In genomic region chr14:56810850-56811595, GRCh38 we compare ENCODE assay signal across 25 cellular contexts. TPM values are rescaled to one million over a fixed set of nuclear protein-coding genes. Genes with fewer than 3 reads are reported as not detected.
DNase-seq lines count a peak whose midpoint lies in the region; ATAC-seq and TF ChIP-seq lines count a peak whose summit lies in the region.
"Had no signal": no experiment of that assay in that cellular context is flagged by ENCODE, and none has a peak within 500 bp of the region (broad histone marks: within the 10 kb centered on the region; RNA-seq: fewer than 3 reads in every experiment).

No MANE protein-coding gene starts in this region.

- no peaks in the 10 kb centered on the region for H3K4me1 Mint-ChIP-seq in Caco-2 (ENCODE audit: low read depth, unreplicated experiment)
- peaks cover 71% of the 10 kb centered on the region for H3K4me1 Mint-ChIP-seq in GM23338
- peaks cover 12% of the 10 kb centered on the region for H3K4me1 Mint-ChIP-seq in activated naive CD8-positive, alpha-beta T cell treated with anti-CD3 and anti-CD28 coated beads, Interleukin-2, amount 10 ng/mL, durations not matched to agents 7 days and 5 days
- H3K4me1 Mint-ChIP-seq in CD8-positive, alpha-beta T cell (ENCODE audit: low read depth), result peaks cover 32% of the 10 kb centered on the region

- CTCF ChIA-PET in Caco-2 (lab: Charles Lee), result no interaction called here
- CTCF ChIA-PET in CD8-positive, alpha-beta T cell (lab: Charles Lee), result no interaction called here

- no peaks in the 10 kb centered on the region for H3K9me3 ChIP-seq in Caco-2
- H3K9me3 ChIP-seq in CD8-positive, alpha-beta T cell (ENCODE audit: low read length), result no peaks in the 10 kb centered on the region
- H3K9me3 ChIP-seq: suprapubic skin had no signal

- peaks cover 22% of the 10 kb centered on the region for H3F3A ChIP-seq in GM23338 (replicated peaks; ENCODE audit: low read depth)

- H3K27me3 Mint-ChIP-seq in Caco-2 (ENCODE audit: insufficient read depth, unreplicated experiment), result peaks cover 4% of the 10 kb centered on the region
- H3K27me3 Mint-ChIP-seq in GM23338 (ENCODE audit: insufficient read depth, low read depth, poor library complexity), result peaks cover 86% of the 10 kb centered on the region
- peaks cover 83% of the 10 kb centered on the region for H3K27me3 Mint-ChIP-seq in activated naive CD8-positive, alpha-beta T cell treated with anti-CD3 and anti-CD28 coated beads, Interleukin-2, amount 10 ng/mL, durations not matched to agents 7 days and 5 days
- peaks cover 71% of the 10 kb centered on the region for H3K27me3 Mint-ChIP-seq in CD8-positive, alpha-beta T cell (ENCODE audit: low read depth)

- DNase-seq in Caco-2, result no peak
- peak; percentile 79 for DNase-seq in GM23338 (ENCODE audit: low spot score)
- DNase-seq in activated naive CD8-positive, alpha-beta T cell treated with anti-CD3 and anti-CD28 coated beads, Interleukin-2, amount 10 ng/mL, durations not matched to agents 7 days and 5 days, result peak; percentile 27
- DNase-seq in NCI-H345 treated with DMSO at 0.1 percent for 48 hours (lab: John Stamatoyannopoulos, UW; ENCODE audit: unreplicated experiment), result no peak
- no peak for DNase-seq in CD8-positive, alpha-beta T cell
- no peak for DNase-seq in AML-193 (lab: John Stamatoyannopoulos, UW)
- DNase-seq: brain microvascular endothelial cell; Calu3; dermis blood vessel endothelial cell; erythroblast; immature natural killer cell; KG1; NCI-H2029 treated with DMSO at 0.1 percent for 48 hours; NCI-H510A; SIG-M5; small intestine; stimulated activated CD4-positive, alpha-beta T cell treated with anti-CD3 and anti-CD28 coated beads, Interleukin-4, amount 100 ng/mL, for 4 hours had no signal

- no peak for TF ChIP-seq CTCF in Caco-2 (IDR thresholded peaks at IDR 0.05; ENCODE audit: insufficient read depth in 1 of 2, low read depth in 1 of 2, low read length in 1 of 2, severe bottlenecking in 1 of 2, unreplicated experiment in 1 of 2)
- no peak for TF ChIP-seq CTCF in GM23338 (conservative IDR thresholded peaks at IDR 0.05; ENCODE audit: low read depth in 2 of 2)
- TF ChIP-seq CTCF in CD8-positive, alpha-beta T cell (IDR thresholded peaks at IDR 0.05), result no peak

- H3K36me3 Mint-ChIP-seq in Caco-2 (ENCODE audit: insufficient read depth, unreplicated experiment) (no peaks in the 10 kb centered on the region), GM23338 (ENCODE audit: low read depth) (no peaks in the 10 kb centered on the region)
- H3K36me3 Mint-ChIP-seq in activated naive CD8-positive, alpha-beta T cell treated with anti-CD3 and anti-CD28 coated beads, Interleukin-2, amount 10 ng/mL, durations not matched to agents 7 days and 5 days, result peaks cover 10% of the 10 kb centered on the region
- no peaks in the 10 kb centered on the region for H3K36me3 Mint-ChIP-seq in CD8-positive, alpha-beta T cell

- H3K36me3 ChIP-seq in Caco-2 (ENCODE audit: control insufficient read depth, insufficient read depth, low read length) (no peaks in the 10 kb centered on the region), GM23338 (ENCODE audit: insufficient read depth) (no peaks in the 10 kb centered on the region)
- H3K36me3 ChIP-seq in CD8-positive, alpha-beta T cell (ENCODE audit: insufficient read depth, low read length), result no peaks in the 10 kb centered on the region
- H3K36me3 ChIP-seq: brain microvascular endothelial cell, suprapubic skin had no signal

- H3K4me1 ChIP-seq in Caco-2, result no peaks in the 10 kb centered on the region
- H3K4me1 ChIP-seq in GM23338 (ENCODE audit: insufficient read depth), result peaks cover 64% of the 10 kb centered on the region
- H3K4me1 ChIP-seq in CD8-positive, alpha-beta T cell (ENCODE audit: insufficient read depth, low read length), result peaks cover 10% of the 10 kb centered on the region

- H3K27ac ChIP-seq in GM23338 (ENCODE audit: low read depth), result no peak overlapping the region
- peak overlapping the region; percentile 57 for H3K27ac ChIP-seq in layer of hippocampus (ENCODE audit: low read depth, low read length)
- no peak overlapping the region for H3K27ac ChIP-seq in CD8-positive, alpha-beta T cell (ENCODE audit: low read depth, low read length)
- H3K27ac ChIP-seq: brain microvascular endothelial cell, HL-60, suprapubic skin had no signal

- H2AFZ ChIP-seq in GM23338, result no peak overlapping the region

- no peaks in the 10 kb centered on the region for H4K20me1 ChIP-seq in GM23338 (replicated peaks; ENCODE audit: insufficient read depth)

- H3K4me3 Mint-ChIP-seq in Caco-2 (ENCODE audit: unreplicated experiment) (no peak overlapping the region), GM23338 (peak overlapping the region; percentile 93)
- H3K4me3 Mint-ChIP-seq in activated naive CD8-positive, alpha-beta T cell treated with anti-CD3 and anti-CD28 coated beads, Interleukin-2, amount 10 ng/mL, durations not matched to agents 7 days and 5 days, result peak overlapping the region; percentile 5
- no peak overlapping the region for H3K4me3 Mint-ChIP-seq in CD8-positive, alpha-beta T cell

- H3K4me3 ChIP-seq in Caco-2 (ENCODE audit: low read depth, low read length), result no peak overlapping the region
- peak overlapping the region; percentile 61 for H3K4me3 ChIP-seq in GM23338
- H3K4me3 ChIP-seq in CD8-positive, alpha-beta T cell (ENCODE audit: low read depth, low read length), result no peak overlapping the region
- H3K4me3 ChIP-seq: suprapubic skin had no signal

- H3K27ac Mint-ChIP-seq in Caco-2 (ENCODE audit: unreplicated experiment) (peak overlapping the region; percentile 25), GM23338 (no peak overlapping the region)
- peak overlapping the region; percentile 9 for H3K27ac Mint-ChIP-seq in activated naive CD8-positive, alpha-beta T cell treated with anti-CD3 and anti-CD28 coated beads, Interleukin-2, amount 10 ng/mL, durations not matched to agents 7 days and 5 days
- H3K27ac Mint-ChIP-seq in CD8-positive, alpha-beta T cell, result no peak overlapping the region
- H3K27ac Mint-ChIP-seq: immature natural killer cell had no signal

- POLR2A ChIA-PET in Caco-2 (lab: Charles Lee), result no interaction called here
- POLR2A ChIA-PET in activated naive CD8-positive, alpha-beta T cell treated with anti-CD3 and anti-CD28 coated beads, Interleukin-2, amount 10 ng/mL, durations not matched to agents 7 days and 5 days (lab: Charles Lee), result no interaction called here
- POLR2A ChIA-PET in CD8-positive, alpha-beta T cell (lab: Charles Lee), result no interaction called here

- peak; percentile 13 for ATAC-seq in GM23338
- no peak for ATAC-seq in activated naive CD8-positive, alpha-beta T cell treated with anti-CD3 and anti-CD28 coated beads, Interleukin-2, amount 10 ng/mL, durations not matched to agents 7 days and 5 days (ENCODE audit: low read depth)
- no peak for ATAC-seq in CD8-positive, alpha-beta T cell
- ATAC-seq: activated CD4-positive, CD25-positive, alpha-beta regulatory T cell treated with anti-CD3 and anti-CD28 coated beads, Interleukin-2, amount 50 U/mL, for 24 hours had no signal

- no peaks in the 10 kb centered on the region for H3K79me2 ChIP-seq in GM23338 (replicated peaks; ENCODE audit: insufficient read depth)

- H3K9me3 Mint-ChIP-seq in Caco-2 (ENCODE audit: unreplicated experiment), result no peaks in the 10 kb centered on the region
- no peaks in the 10 kb centered on the region; the same call in 2 of the 3 replicates for H3K9me3 Mint-ChIP-seq in GM23338
- peaks cover 10% of the 10 kb centered on the region for H3K9me3 Mint-ChIP-seq in activated naive CD8-positive, alpha-beta T cell treated with anti-CD3 and anti-CD28 coated beads, Interleukin-2, amount 10 ng/mL, durations not matched to agents 7 days and 5 days
- H3K9me3 Mint-ChIP-seq in CD8-positive, alpha-beta T cell, result peaks cover 2% of the 10 kb centered on the region

- intact Hi-C loops in Caco-2 (cut with micrococcal nuclease; ENCODE audit: unreplicated experiment), result no loop called here
- intact Hi-C loops in CD8-positive, alpha-beta T cell (cut with DNase I, micrococcal nuclease), result no loop called here

- BruUV-seq in Caco-2 (replicated peaks; lab: Mats Ljungman, UMichigan), result no TSS peak

- H3K4me2 ChIP-seq in GM23338, result peak overlapping the region; percentile 89

- H3K27me3 ChIP-seq in Caco-2 (replicated peaks; ENCODE audit: control insufficient read depth, insufficient read depth, low read length), result no peaks in the 10 kb centered on the region
- peaks cover 90% of the 10 kb centered on the region for H3K27me3 ChIP-seq in GM23338 (ENCODE audit: insufficient read depth)
- H3K27me3 ChIP-seq in layer of hippocampus (ENCODE audit: control insufficient read depth, insufficient read depth, low read length), result peaks cover 53% of the 10 kb centered on the region
- H3K27me3 ChIP-seq in CD8-positive, alpha-beta T cell (ENCODE audit: insufficient read depth, low read length), result peaks cover 23% of the 10 kb centered on the region

- H3K9me2 ChIP-seq in GM23338 (ENCODE audit: insufficient read depth), result no peaks in the 10 kb centered on the region

TF ChIP-seq in GM23338, 12 proteins besides CTCF, POLR2A, EP300 and RAD21:
- TF ChIP-seq POLR2AphosphoS5 (IDR thresholded peaks at IDR 0.05; ENCODE audit: low read depth) (no peak), EZH2 (IDR thresholded peaks at IDR 0.05; ENCODE audit: low read depth, unreplicated experiment) (peak; percentile 87), CREB1 (CRISPR knock-in tag; IDR thresholded peaks at IDR 0.05; ENCODE audit: low read depth) (no peak)

RNA-seq across cellular contexts. Expression of gene OTX2, which starts 0.7 kb away (rescaled TPM):
- not detected in 2 replicates for total RNA-seq in Caco-2 (2022)
- total RNA-seq in GM23338 (2014; rRNA removed; shearing (Covaris generic)), result 21.2 and 23.9 TPM in 2 replicates
- polyA plus RNA-seq in GM23338 (2016; fragmentation: Nextera tagmentation; extraction: Ambion mirVana), result 13.6 and 16.5 TPM in 2 replicates
- total RNA-seq in activated naive CD8-positive, alpha-beta T cell treated with anti-CD3 and anti-CD28 coated beads, Interleukin-2, amount 10 ng/mL, durations not matched to agents 7 days and 5 days, result not detected
- not detected for total RNA-seq in CD8-positive, alpha-beta T cell
- total RNA-seq: activated naive CD4-positive, alpha-beta T cell treated with anti-CD3 and anti-CD28 coated beads, Interleukin-2, amount 50 U/mL, for 72 hours; Calu3; dermis blood vessel endothelial cell; lung microvascular endothelial cell; OCI-LY7; suprapubic skin; T-helper 2 cell treated with Interferon-gamma antibody and Interleukin-4, amounts not matched to agents 100 ng/mL and 5 ng/mL, for 36 hours had no signal
- polyA plus RNA-seq: immature natural killer cell, small intestine had no signal

Comparison
In these comparisons a context has a peak if more than half of its experiments do, and no peak if none do; other contexts are left out.
1. DNase-seq: peak in GM23338 (single experiment) and activated naive CD8-positive, alpha-beta T cell treated with anti-CD3 and anti-CD28 coated beads, Interleukin-2, amount 10 ng/mL, durations not matched to agents 7 days and 5 days (single experiment); none in Caco-2 (0 of 2), NCI-H345 treated with DMSO at 0.1 percent for 48 hours (single experiment), CD8-positive, alpha-beta T cell (0 of 7) and AML-193 (0 of 2).
2. H3K27ac Mint-ChIP-seq: peak in Caco-2 (single experiment) and activated naive CD8-positive, alpha-beta T cell treated with anti-CD3 and anti-CD28 coated beads, Interleukin-2, amount 10 ng/mL, durations not matched to agents 7 days and 5 days (single experiment); none in GM23338 (single experiment) and CD8-positive, alpha-beta T cell (single experiment).
3. H3K4me3 Mint-ChIP-seq: peak in GM23338 (single experiment) and activated naive CD8-positive, alpha-beta T cell treated with anti-CD3 and anti-CD28 coated beads, Interleukin-2, amount 10 ng/mL, durations not matched to agents 7 days and 5 days (single experiment); none in Caco-2 (single experiment) and CD8-positive, alpha-beta T cell (single experiment).
4. RNA of gene OTX2, which starts 0.7 kb away (total RNA-seq): 21.2 to 23.9 TPM in GM23338; not detected in Caco-2, not detected in activated naive CD8-positive, alpha-beta T cell treated with anti-CD3 and anti-CD28 coated beads, Interleukin-2, amount 10 ng/mL, durations not matched to agents 7 days and 5 days and not detected in CD8-positive, alpha-beta T cell; every median in the first group is over 10 times any median in the second.